Comparison of ENCODE assay signal across 34 cellular contexts in the genomic region with DNA sequence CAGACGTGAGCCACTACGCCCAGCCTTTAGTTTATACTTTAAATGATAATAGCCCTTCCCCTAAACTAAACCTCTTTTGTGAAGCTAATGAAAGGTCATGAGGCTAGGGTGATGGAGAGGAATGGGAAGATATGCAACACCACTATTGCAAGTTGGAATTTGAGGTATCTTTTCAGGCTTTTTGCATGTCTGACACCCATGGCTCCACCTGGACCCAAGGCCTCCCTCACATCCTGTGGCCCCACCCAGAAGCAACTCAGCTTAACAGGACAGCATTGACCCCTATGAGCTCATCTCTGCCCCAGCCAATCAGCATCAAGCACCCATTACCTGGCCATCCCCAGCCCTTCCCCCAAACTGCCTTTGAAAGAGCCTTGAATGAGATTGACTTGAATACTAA.
"Had no signal": no experiment of that assay in that cellular context is flagged by ENCODE, and none has a peak within 500 bp of the region (broad histone marks: within the 10 kb centered on the region; RNA-seq: fewer than 3 reads in every experiment).

No MANE protein-coding gene starts in this region.

- ATAC-seq: activated CD8-positive, alpha-beta memory T cell treated with anti-CD3 and anti-CD28 coated beads, Interleukin-2, amount 10 ng/mL, durations not matched to agents 7 days and 5 days; activated naive CD8-positive, alpha-beta T cell treated with anti-CD3 and anti-CD28 coated beads, Interleukin-2, amount 50 U/mL, for 24 hours; Right ventricle myocardium inferior; SK-N-SH treated with all-trans-retinoic acid at 6 μM for 48 hours; T-cell; T-helper 17 cell had no signal

- H3K4me1 Mint-ChIP-seq: activated CD4-positive, alpha-beta memory T cell treated with anti-CD3 and anti-CD28 coated beads, Interleukin-2, amount 10 ng/mL, durations not matched to agents 7 days and 5 days; activated CD8-positive, alpha-beta memory T cell treated with anti-CD3 and anti-CD28 coated beads, Interleukin-2, amount 10 ng/mL, durations not matched to agents 7 days and 5 days; activated naive CD4-positive, alpha-beta T cell treated with anti-CD3 and anti-CD28 coated beads, Interleukin-2, amount 10 ng/mL, durations not matched to agents 7 days and 5 days; activated naive CD8-positive, alpha-beta T cell treated with anti-CD3 and anti-CD28 coated beads, Interleukin-2, amount 50 U/mL, for 24 hours; brain; T-cell; T-helper 17 cell had no signal

- H3K27me3 Mint-ChIP-seq: activated CD4-positive, alpha-beta memory T cell treated with anti-CD3 and anti-CD28 coated beads, Interleukin-2, amount 10 ng/mL, durations not matched to agents 7 days and 5 days; activated CD8-positive, alpha-beta memory T cell treated with anti-CD3 and anti-CD28 coated beads, Interleukin-2, amount 10 ng/mL, durations not matched to agents 7 days and 5 days; activated naive CD8-positive, alpha-beta T cell; T-helper 17 cell had no signal

- H3K4me3 ChIP-seq: PC-9 had no signal

- H3K4me2 ChIP-seq: PC-9 had no signal

- H3K4me3 Mint-ChIP-seq: activated CD4-positive, alpha-beta memory T cell treated with anti-CD3 and anti-CD28 coated beads, Interleukin-2, amount 10 ng/mL, durations not matched to agents 7 days and 5 days; activated CD8-positive, alpha-beta memory T cell treated with anti-CD3 and anti-CD28 coated beads, Interleukin-2, amount 10 ng/mL, durations not matched to agents 7 days and 5 days; activated naive CD4-positive, alpha-beta T cell treated with anti-CD3 and anti-CD28 coated beads, Interleukin-2, amount 10 ng/mL, durations not matched to agents 7 days and 5 days; activated naive CD8-positive, alpha-beta T cell; activated naive CD8-positive, alpha-beta T cell treated with anti-CD3 and anti-CD28 coated beads, Interleukin-2, amount 50 U/mL, for 24 hours; brain; T-cell; T-helper 17 cell had no signal

- H3K27ac Mint-ChIP-seq: activated CD4-positive, alpha-beta memory T cell treated with anti-CD3 and anti-CD28 coated beads, Interleukin-2, amount 10 ng/mL, durations not matched to agents 7 days and 5 days; activated CD8-positive, alpha-beta memory T cell treated with anti-CD3 and anti-CD28 coated beads, Interleukin-2, amount 10 ng/mL, durations not matched to agents 7 days and 5 days; activated naive CD4-positive, alpha-beta T cell treated with anti-CD3 and anti-CD28 coated beads, Interleukin-2, amount 10 ng/mL, durations not matched to agents 7 days and 5 days; activated naive CD8-positive, alpha-beta T cell; activated naive CD8-positive, alpha-beta T cell treated with anti-CD3 and anti-CD28 coated beads, Interleukin-2, amount 50 U/mL, for 24 hours; brain; T-cell; T-helper 17 cell had no signal

- H3K9me3 Mint-ChIP-seq: activated CD4-positive, alpha-beta memory T cell treated with anti-CD3 and anti-CD28 coated beads, Interleukin-2, amount 10 ng/mL, durations not matched to agents 7 days and 5 days; activated naive CD4-positive, alpha-beta T cell treated with anti-CD3 and anti-CD28 coated beads, Interleukin-2, amount 10 ng/mL, durations not matched to agents 7 days and 5 days; T-cell had no signal

- H2AFZ ChIP-seq: PC-9 had no signal

- H3K36me3 Mint-ChIP-seq: activated CD8-positive, alpha-beta memory T cell treated with anti-CD3 and anti-CD28 coated beads, Interleukin-2, amount 10 ng/mL, durations not matched to agents 7 days and 5 days; activated naive CD4-positive, alpha-beta T cell treated with anti-CD3 and anti-CD28 coated beads, Interleukin-2, amount 10 ng/mL, durations not matched to agents 7 days and 5 days; activated naive CD8-positive, alpha-beta T cell; brain; T-cell had no signal

- H3K27ac ChIP-seq: PC-9, RWPE1, VCaP had no signal

- DNase-seq: activated CD4-positive, alpha-beta memory T cell treated with anti-CD3 and anti-CD28 coated beads, Interleukin-2, amount 10 ng/mL, durations not matched to agents 7 days and 5 days; activated CD4-positive, alpha-beta T cell treated with anti-CD3 and anti-CD28 coated beads for 1 hour; activated CD4-positive, alpha-beta T cell treated with anti-CD3 and anti-CD28 coated beads for 48 hours; activated CD4-positive, CD25-positive, alpha-beta regulatory T cell; activated CD8-positive, alpha-beta memory T cell treated with anti-CD3 and anti-CD28 coated beads for 24 hours; activated CD8-positive, alpha-beta memory T cell treated with anti-CD3 and anti-CD28 coated beads, Interleukin-2, amount 10 ng/mL, durations not matched to agents 7 days and 5 days; activated CD8-positive, alpha-beta memory T cell treated with anti-CD3 and anti-CD28 coated beads, Interleukin-2, amount 50 U/mL, for 48 hours; activated effector memory CD4-positive, alpha-beta T cell treated with Interleukin-2 at 50 U/mL for 16 hours; activated naive CD4-positive, alpha-beta T cell treated with anti-CD3 and anti-CD28 coated beads, Interleukin-2, amount 10 ng/mL, durations not matched to agents 7 days and 5 days; activated naive CD8-positive, alpha-beta T cell treated with anti-CD3 and anti-CD28 coated beads, Interleukin-2, amount 50 U/mL, for 24 hours; activated T-cell treated with anti-CD3 and anti-CD28 coated beads, Interleukin-2, amount 50 U/mL, for 48 hours; anterior cingulate cortex; central memory CD4-positive, alpha-beta T cell; Karpas-422; NCI-H1048; NCI-H1105 treated with DMSO at 0.1 percent for 48 hours; NCI-H1436; NCI-H1694; NCI-H1930; NCI-H345; NCI-H526; NCI-H748 treated with DMSO at 0.1 percent for 48 hours; NK-92 treated with Interleukin-12 subunit alpha and Interleukin-12 subunit beta, amount 100 ng/mL, for 24 hours; PC-9; SIG-M5; T-cell; T-helper 17 cell; T-helper 9 cell had no signal
